In the genomic region with DNA sequence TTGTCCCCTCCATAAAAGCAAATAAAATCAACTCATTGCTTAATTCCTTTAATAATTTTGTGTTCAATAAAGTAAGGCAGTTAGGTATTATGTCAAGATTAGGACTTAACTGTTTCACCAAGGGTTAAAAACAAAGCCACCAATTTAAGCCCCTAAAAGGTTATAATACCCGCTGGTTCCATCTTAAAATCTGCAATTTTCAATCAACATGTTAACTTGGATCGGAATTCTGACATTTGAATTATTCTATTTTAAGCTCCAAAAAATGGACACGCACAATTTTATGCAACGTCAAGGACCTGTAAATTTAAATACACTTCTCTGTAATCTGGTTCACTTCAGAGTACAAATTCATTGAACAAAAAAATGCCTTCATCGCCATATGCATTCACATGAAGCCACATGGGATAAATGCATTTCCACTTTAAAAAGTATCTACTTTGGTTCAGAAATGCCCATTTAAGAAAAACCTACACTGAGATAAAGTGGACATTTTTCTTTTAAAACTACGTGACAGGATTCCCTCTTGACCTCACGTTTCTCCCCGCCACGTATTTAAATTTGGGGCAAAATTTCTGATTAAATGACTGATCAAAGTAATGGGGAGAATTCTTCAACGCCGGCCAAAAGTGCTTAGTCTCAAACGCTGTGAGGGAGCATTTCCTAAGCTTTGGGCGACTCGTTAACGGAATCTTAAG, we compare ENCODE assay signal across 1 cellular context.
A peak's percentile ranks its signal among the peaks of the same experiment; 100 is the strongest.
TF ChIP-seq lines count a peak whose summit lies in the region.

No MANE protein-coding gene starts in this region.

TF ChIP-seq in K562, 482 proteins besides CTCF, POLR2A, EP300 and RAD21 (continues in another document):
- TF ChIP-seq TCFL5 (CRISPR knock-in tag; conservative IDR thresholded peaks at IDR 0.05) (no peak), CBFB (CRISPR knock-in tag; IDR thresholded peaks at IDR 0.05) (no peak), ZNF507 (tag; conservative IDR thresholded peaks at IDR 0.05) (no peak), TARDBP (IDR thresholded peaks at IDR 0.05) (no peak), EHMT2 (IDR thresholded peaks at IDR 0.05) (no peak), ZNF586 (CRISPR knock-in tag; conservative IDR thresholded peaks at IDR 0.05) (0 out of 2 replicates have a peak, but pooled peaks have one; percentile 12), ZNF699 (CRISPR knock-in tag; IDR thresholded peaks at IDR 0.05; ENCODE audit: insufficient replicate concordance) (no peak), KLF10 (CRISPR knock-in tag; IDR thresholded peaks at IDR 0.05) (0 out of 2 replicates have a peak, but pooled peaks have one; percentile 53), HMGN3 (IDR thresholded peaks at IDR 0.05; ENCODE audit: borderline replicate concordance, extremely low read depth, insufficient read length, low read depth, low read length) (no peak), SUPT5H (IDR thresholded peaks at IDR 0.05) (0 out of 2 replicates have a peak, but pooled peaks have one; percentile 89), STAT5A (IDR thresholded peaks at IDR 0.05; ENCODE audit: borderline replicate concordance, low read length) (no peak), ZNF717 (CRISPR knock-in tag; IDR thresholded peaks at IDR 0.05) (0 out of 2 replicates have a peak, but pooled peaks have one; percentile 14), ZNF589 (CRISPR knock-in tag; IDR thresholded peaks at IDR 0.05; ENCODE audit: low read depth) (0 out of 2 replicates have a peak, but pooled peaks have one; percentile 39), BACH1 (tag; IDR thresholded peaks at IDR 0.05) (peak; percentile 44; the same call in 1 of the 2 replicates), MAZ (CRISPR knock-in tag; conservative IDR thresholded peaks at IDR 0.05 in 1 of 2, IDR thresholded peaks at IDR 0.05 in 1 of 2) (no peak), HNRNPLL (IDR thresholded peaks at IDR 0.05; ENCODE audit: low read depth, low read length, poor library complexity, severe bottlenecking) (no peak), ARHGAP35 (IDR thresholded peaks at IDR 0.05; ENCODE audit: partially characterized antibody) (no peak), CCAR2 (IDR thresholded peaks at IDR 0.05; ENCODE audit: low read depth, low read length) (no peak), ZNF311 (CRISPR knock-in tag; IDR thresholded peaks at IDR 0.05) (no peak), ZNF551 (CRISPR knock-in tag; IDR thresholded peaks at IDR 0.05) (no peak), ZBTB17 (CRISPR knock-in tag; IDR thresholded peaks at IDR 0.05) (no peak), MTA1 (IDR thresholded peaks at IDR 0.05; ENCODE audit: borderline replicate concordance) (no peak), CBX8 (IDR thresholded peaks at IDR 0.05; ENCODE audit: borderline replicate concordance, extremely low read depth, low read depth, low read length, poor library complexity, severe bottlenecking) (no peak), RB1 (IDR thresholded peaks at IDR 0.05; ENCODE audit: low read depth) (no peak), CREM (IDR thresholded peaks at IDR 0.05; ENCODE audit: low read depth) (no peak), CHD4 (IDR thresholded peaks at IDR 0.05; ENCODE audit: insufficient read depth, insufficient replicate concordance, low read depth, low read length, poor library complexity, severe bottlenecking) (no peak), TAF7 (tag; IDR thresholded peaks at IDR 0.05) (peak; percentile 67; the same call in 1 of the 2 replicates), PCBP2 (IDR thresholded peaks at IDR 0.05; ENCODE audit: low read depth, low read length, poor library complexity, severe bottlenecking) (no peak), TEAD4 (IDR thresholded peaks at IDR 0.05; ENCODE audit: low read length) (peak; percentile 32; the same call in 1 of the 2 replicates), TEAD4 (CRISPR knock-in tag; IDR thresholded peaks at IDR 0.05; ENCODE audit: borderline replicate concordance) (no peak), POLR2B (IDR thresholded peaks at IDR 0.05; ENCODE audit: low read depth, partially characterized antibody) (peak; percentile 91), MYC (IDR thresholded peaks at IDR 0.05; ENCODE audit: low read depth, low read length) (no peak), MYC (CRISPR knock-in tag; IDR thresholded peaks at IDR 0.05; ENCODE audit: borderline replicate concordance, low read depth) (0 out of 2 replicates have a peak, but pooled peaks have one; percentile 15), SP2 (IDR thresholded peaks at IDR 0.05; ENCODE audit: extremely low read depth, low read depth, low read length, poor library complexity, severe bottlenecking) (no peak), SAFB2 (IDR thresholded peaks at IDR 0.05; ENCODE audit: borderline replicate concordance, low read depth, low read length, severe bottlenecking) (no peak)
- TF ChIP-seq, protein P1, sequence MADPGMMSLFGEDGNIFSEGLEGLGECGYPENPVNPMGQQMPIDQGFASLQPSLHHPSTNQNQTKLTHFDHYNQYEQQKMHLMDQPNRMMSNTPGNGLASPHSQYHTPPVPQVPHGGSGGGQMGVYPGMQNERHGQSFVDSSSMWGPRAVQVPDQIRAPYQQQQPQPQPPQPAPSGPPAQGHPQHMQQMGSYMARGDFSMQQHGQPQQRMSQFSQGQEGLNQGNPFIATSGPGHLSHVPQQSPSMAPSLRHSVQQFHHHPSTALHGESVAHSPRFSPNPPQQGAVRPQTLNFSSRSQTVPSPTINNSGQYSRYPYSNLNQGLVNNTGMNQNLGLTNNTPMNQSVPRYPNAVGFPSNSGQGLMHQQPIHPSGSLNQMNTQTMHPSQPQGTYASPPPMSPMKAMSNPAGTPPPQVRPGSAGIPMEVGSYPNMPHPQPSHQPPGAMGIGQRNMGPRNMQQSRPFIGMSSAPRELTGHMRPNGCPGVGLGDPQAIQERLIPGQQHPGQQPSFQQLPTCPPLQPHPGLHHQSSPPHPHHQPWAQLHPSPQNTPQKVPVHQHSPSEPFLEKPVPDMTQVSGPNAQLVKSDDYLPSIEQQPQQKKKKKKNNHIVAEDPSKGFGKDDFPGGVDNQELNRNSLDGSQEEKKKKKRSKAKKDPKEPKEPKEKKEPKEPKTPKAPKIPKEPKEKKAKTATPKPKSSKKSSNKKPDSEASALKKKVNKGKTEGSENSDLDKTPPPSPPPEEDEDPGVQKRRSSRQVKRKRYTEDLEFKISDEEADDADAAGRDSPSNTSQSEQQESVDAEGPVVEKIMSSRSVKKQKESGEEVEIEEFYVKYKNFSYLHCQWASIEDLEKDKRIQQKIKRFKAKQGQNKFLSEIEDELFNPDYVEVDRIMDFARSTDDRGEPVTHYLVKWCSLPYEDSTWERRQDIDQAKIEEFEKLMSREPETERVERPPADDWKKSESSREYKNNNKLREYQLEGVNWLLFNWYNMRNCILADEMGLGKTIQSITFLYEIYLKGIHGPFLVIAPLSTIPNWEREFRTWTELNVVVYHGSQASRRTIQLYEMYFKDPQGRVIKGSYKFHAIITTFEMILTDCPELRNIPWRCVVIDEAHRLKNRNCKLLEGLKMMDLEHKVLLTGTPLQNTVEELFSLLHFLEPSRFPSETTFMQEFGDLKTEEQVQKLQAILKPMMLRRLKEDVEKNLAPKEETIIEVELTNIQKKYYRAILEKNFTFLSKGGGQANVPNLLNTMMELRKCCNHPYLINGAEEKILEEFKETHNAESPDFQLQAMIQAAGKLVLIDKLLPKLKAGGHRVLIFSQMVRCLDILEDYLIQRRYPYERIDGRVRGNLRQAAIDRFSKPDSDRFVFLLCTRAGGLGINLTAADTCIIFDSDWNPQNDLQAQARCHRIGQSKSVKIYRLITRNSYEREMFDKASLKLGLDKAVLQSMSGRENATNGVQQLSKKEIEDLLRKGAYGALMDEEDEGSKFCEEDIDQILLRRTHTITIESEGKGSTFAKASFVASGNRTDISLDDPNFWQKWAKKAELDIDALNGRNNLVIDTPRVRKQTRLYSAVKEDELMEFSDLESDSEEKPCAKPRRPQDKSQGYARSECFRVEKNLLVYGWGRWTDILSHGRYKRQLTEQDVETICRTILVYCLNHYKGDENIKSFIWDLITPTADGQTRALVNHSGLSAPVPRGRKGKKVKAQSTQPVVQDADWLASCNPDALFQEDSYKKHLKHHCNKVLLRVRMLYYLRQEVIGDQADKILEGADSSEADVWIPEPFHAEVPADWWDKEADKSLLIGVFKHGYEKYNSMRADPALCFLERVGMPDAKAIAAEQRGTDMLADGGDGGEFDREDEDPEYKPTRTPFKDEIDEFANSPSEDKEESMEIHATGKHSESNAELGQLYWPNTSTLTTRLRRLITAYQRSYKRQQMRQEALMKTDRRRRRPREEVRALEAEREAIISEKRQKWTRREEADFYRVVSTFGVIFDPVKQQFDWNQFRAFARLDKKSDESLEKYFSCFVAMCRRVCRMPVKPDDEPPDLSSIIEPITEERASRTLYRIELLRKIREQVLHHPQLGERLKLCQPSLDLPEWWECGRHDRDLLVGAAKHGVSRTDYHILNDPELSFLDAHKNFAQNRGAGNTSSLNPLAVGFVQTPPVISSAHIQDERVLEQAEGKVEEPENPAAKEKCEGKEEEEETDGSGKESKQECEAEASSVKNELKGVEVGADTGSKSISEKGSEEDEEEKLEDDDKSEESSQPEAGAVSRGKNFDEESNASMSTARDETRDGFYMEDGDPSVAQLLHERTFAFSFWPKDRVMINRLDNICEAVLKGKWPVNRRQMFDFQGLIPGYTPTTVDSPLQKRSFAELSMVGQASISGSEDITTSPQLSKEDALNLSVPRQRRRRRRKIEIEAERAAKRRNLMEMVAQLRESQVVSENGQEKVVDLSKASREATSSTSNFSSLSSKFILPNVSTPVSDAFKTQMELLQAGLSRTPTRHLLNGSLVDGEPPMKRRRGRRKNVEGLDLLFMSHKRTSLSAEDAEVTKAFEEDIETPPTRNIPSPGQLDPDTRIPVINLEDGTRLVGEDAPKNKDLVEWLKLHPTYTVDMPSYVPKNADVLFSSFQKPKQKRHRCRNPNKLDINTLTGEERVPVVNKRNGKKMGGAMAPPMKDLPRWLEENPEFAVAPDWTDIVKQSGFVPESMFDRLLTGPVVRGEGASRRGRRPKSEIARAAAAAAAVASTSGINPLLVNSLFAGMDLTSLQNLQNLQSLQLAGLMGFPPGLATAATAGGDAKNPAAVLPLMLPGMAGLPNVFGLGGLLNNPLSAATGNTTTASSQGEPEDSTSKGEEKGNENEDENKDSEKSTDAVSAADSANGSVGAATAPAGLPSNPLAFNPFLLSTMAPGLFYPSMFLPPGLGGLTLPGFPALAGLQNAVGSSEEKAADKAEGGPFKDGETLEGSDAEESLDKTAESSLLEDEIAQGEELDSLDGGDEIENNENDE (IDR thresholded peaks at IDR 0.05; ENCODE audit: low read depth, low read length) = no peak
- TF ChIP-seq, protein P2, sequence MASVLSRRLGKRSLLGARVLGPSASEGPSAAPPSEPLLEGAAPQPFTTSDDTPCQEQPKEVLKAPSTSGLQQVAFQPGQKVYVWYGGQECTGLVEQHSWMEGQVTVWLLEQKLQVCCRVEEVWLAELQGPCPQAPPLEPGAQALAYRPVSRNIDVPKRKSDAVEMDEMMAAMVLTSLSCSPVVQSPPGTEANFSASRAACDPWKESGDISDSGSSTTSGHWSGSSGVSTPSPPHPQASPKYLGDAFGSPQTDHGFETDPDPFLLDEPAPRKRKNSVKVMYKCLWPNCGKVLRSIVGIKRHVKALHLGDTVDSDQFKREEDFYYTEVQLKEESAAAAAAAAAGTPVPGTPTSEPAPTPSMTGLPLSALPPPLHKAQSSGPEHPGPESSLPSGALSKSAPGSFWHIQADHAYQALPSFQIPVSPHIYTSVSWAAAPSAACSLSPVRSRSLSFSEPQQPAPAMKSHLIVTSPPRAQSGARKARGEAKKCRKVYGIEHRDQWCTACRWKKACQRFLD (CRISPR knock-in tag; IDR thresholded peaks at IDR 0.05) = peak; percentile 15; the same call in 1 of the 2 replicates
- TF ChIP-seq, protein P3, sequence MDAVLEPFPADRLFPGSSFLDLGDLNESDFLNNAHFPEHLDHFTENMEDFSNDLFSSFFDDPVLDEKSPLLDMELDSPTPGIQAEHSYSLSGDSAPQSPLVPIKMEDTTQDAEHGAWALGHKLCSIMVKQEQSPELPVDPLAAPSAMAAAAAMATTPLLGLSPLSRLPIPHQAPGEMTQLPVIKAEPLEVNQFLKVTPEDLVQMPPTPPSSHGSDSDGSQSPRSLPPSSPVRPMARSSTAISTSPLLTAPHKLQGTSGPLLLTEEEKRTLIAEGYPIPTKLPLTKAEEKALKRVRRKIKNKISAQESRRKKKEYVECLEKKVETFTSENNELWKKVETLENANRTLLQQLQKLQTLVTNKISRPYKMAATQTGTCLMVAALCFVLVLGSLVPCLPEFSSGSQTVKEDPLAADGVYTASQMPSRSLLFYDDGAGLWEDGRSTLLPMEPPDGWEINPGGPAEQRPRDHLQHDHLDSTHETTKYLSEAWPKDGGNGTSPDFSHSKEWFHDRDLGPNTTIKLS (IDR thresholded peaks at IDR 0.05; ENCODE audit: borderline replicate concordance, low read depth) = no peak
- TF ChIP-seq, protein P4, sequence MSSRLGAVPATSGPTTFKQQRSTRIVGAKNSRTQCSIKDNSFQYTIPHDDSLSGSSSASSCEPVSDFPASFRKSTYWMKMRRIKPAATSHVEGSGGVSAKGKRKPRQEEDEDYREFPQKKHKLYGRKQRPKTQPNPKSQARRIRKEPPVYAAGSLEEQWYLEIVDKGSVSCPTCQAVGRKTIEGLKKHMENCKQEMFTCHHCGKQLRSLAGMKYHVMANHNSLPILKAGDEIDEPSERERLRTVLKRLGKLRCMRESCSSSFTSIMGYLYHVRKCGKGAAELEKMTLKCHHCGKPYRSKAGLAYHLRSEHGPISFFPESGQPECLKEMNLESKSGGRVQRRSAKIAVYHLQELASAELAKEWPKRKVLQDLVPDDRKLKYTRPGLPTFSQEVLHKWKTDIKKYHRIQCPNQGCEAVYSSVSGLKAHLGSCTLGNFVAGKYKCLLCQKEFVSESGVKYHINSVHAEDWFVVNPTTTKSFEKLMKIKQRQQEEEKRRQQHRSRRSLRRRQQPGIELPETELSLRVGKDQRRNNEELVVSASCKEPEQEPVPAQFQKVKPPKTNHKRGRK (tag; IDR thresholded peaks at IDR 0.05) = no peak
- TF ChIP-seq, protein P5, sequence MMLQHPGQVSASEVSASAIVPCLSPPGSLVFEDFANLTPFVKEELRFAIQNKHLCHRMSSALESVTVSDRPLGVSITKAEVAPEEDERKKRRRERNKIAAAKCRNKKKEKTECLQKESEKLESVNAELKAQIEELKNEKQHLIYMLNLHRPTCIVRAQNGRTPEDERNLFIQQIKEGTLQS (IDR thresholded peaks at IDR 0.05) = no peak
- TF ChIP-seq, protein P5 (CRISPR knock-in tag; conservative IDR thresholded peaks at IDR 0.05) = no peak
- TF ChIP-seq, protein P6, sequence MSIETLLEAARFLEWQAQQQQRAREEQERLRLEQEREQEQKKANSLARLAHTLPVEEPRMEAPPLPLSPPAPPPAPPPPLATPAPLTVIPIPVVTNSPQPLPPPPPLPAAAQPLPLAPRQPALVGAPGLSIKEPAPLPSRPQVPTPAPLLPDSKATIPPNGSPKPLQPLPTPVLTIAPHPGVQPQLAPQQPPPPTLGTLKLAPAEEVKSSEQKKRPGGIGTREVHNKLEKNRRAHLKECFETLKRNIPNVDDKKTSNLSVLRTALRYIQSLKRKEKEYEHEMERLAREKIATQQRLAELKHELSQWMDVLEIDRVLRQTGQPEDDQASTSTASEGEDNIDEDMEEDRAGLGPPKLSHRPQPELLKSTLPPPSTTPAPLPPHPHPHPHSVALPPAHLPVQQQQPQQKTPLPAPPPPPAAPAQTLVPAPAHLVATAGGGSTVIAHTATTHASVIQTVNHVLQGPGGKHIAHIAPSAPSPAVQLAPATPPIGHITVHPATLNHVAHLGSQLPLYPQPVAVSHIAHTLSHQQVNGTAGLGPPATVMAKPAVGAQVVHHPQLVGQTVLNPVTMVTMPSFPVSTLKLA (conservative IDR thresholded peaks at IDR 0.05) = no peak
